In the genomic region with DNA sequence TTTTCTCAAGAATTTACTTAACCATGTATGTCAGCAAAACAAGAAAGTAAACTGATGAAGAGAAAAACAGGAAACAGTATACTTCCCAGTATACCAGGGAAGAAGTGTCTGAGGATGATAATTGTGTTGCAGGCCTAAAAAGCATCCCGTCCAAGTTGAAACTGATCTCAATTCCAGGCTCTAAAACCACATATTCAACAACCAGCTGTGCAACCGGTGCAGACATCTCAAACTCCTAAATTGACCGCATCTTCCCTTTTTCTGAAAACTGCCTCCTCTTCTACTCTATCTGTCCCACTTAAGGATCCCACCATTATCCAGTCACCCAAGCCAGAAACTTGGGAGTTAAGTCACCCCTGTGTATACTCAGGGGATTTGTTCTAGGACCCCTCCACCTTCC, we compare ENCODE assay signal across 32 cellular contexts. TPM values are rescaled to one million over a fixed set of nuclear protein-coding genes. Genes with fewer than 3 reads are reported as not detected.
"Had no signal": no experiment of that assay in that cellular context is flagged by ENCODE, and none has a peak within 500 bp of the region (broad histone marks: within the 10 kb centered on the region; RNA-seq: fewer than 3 reads in every experiment).

No MANE protein-coding gene starts in this region.

- H3K4me1 ChIP-seq: esophagus muscularis mucosa, foreskin keratinocyte, gastroesophageal sphincter, psoas muscle, sigmoid colon, testis, tibial artery had no signal

- H3K4me3 Mint-ChIP-seq: memory B cell; natural killer cell; stimulated activated effector memory CD8-positive, alpha-beta T cell treated with anti-CD3 and anti-CD28 coated beads, Interleukin-12 subunit alpha, Interleukin-12 subunit beta, amount 100 ng/mL, for 72 hours; type B pancreatic cell had no signal

- H3K9me3 ChIP-seq: esophagus muscularis mucosa, gastroesophageal sphincter, heart left ventricle, ovary, psoas muscle, sigmoid colon, testis, tibial artery had no signal

- H3K27ac ChIP-seq: esophagus muscularis mucosa, foreskin keratinocyte, gastroesophageal sphincter, heart left ventricle, hepatocyte, ovary, psoas muscle, sigmoid colon, testis, tibial artery had no signal

- H3K4me3 ChIP-seq: esophagus muscularis mucosa, gastroesophageal sphincter, heart left ventricle, hepatocyte, lung, ovary, psoas muscle, sigmoid colon, testis, tibial artery had no signal

- H3K9me3 Mint-ChIP-seq: memory B cell; natural killer cell; stimulated activated effector memory CD8-positive, alpha-beta T cell treated with anti-CD3 and anti-CD28 coated beads, Interleukin-12 subunit alpha, Interleukin-12 subunit beta, amount 100 ng/mL, for 72 hours; type B pancreatic cell had no signal

- H3K4me2 ChIP-seq: hepatocyte had no signal

- H3K27me3 ChIP-seq: esophagus muscularis mucosa, gastroesophageal sphincter, heart left ventricle, hepatocyte, ovary, sigmoid colon, testis, tibial artery had no signal

- H3K36me3 ChIP-seq: esophagus muscularis mucosa, gastroesophageal sphincter, heart left ventricle, ovary, sigmoid colon, tibial artery had no signal

- H2AFZ ChIP-seq: hepatocyte had no signal

- H3K36me3 Mint-ChIP-seq: memory B cell; natural killer cell; stimulated activated effector memory CD8-positive, alpha-beta T cell treated with anti-CD3 and anti-CD28 coated beads, Interleukin-12 subunit alpha, Interleukin-12 subunit beta, amount 100 ng/mL, for 72 hours; type B pancreatic cell had no signal

- DNase-seq: dermis blood vessel endothelial cell; effector memory CD4-positive, alpha-beta T cell; foreskin keratinocyte; heart left ventricle; kidney; natural killer cell; occipital lobe; ovary; posterior cingulate gyrus; psoas muscle; right cardiac atrium; sigmoid colon; stimulated activated CD4-positive, alpha-beta T cell treated with anti-CD3 and anti-CD28 coated beads, Interleukin-2, amount 100 ng/mL, for 24 hours; stimulated activated CD4-positive, alpha-beta T cell treated with anti-CD3 and anti-CD28 coated beads, Interleukin-4, amount 100 ng/mL, for 24 hours; stimulated activated naive CD8-positive, alpha-beta T cell treated with anti-CD3 and anti-CD28 coated beads, Interleukin-15, Interleukin-2, amounts not matched to agents 100 U/mL and 50 U/mL, for 24 hours; substantia nigra; testis; tibial artery had no signal

- H3K27ac Mint-ChIP-seq: memory B cell; natural killer cell; stimulated activated effector memory CD8-positive, alpha-beta T cell treated with anti-CD3 and anti-CD28 coated beads, Interleukin-12 subunit alpha, Interleukin-12 subunit beta, amount 100 ng/mL, for 72 hours; type B pancreatic cell had no signal

- H3K79me2 ChIP-seq: hepatocyte had no signal

- H3K27me3 Mint-ChIP-seq: type B pancreatic cell had no signal

- H3K4me1 Mint-ChIP-seq: memory B cell; natural killer cell; stimulated activated effector memory CD8-positive, alpha-beta T cell treated with anti-CD3 and anti-CD28 coated beads, Interleukin-12 subunit alpha, Interleukin-12 subunit beta, amount 100 ng/mL, for 72 hours had no signal

- ATAC-seq: foreskin keratinocyte; gastroesophageal sphincter; heart left ventricle; left lobe of liver; natural killer cell; psoas muscle; right cardiac atrium; stimulated activated effector memory CD8-positive, alpha-beta T cell treated with anti-CD3 and anti-CD28 coated beads, Interleukin-12 subunit alpha, Interleukin-12 subunit beta, amount 100 ng/mL, for 72 hours; stimulated activated naive CD8-positive, alpha-beta T cell treated with anti-CD3 and anti-CD28 coated beads, Interleukin-15, Interleukin-2, amounts not matched to agents 100 U/mL and 50 U/mL, for 24 hours had no signal

RNA-seq across cellular contexts. Expression of gene CCDC83, which starts 47.2 kb away (rescaled TPM):
- total RNA-seq: dermis blood vessel endothelial cell, endothelial cell of umbilical vein, epithelial cell of proximal tubule, esophagus muscularis mucosa, foreskin keratinocyte, gastroesophageal sphincter, heart left ventricle, hepatocyte, kidney, left lobe of liver, liver, lung, occipital lobe, ovary, psoas muscle, renal cortical epithelial cell, right cardiac atrium, sigmoid colon, skeletal muscle tissue, urinary bladder had no signal
